ENCODE assay signal across 9 cellular contexts in the genomic region with DNA sequence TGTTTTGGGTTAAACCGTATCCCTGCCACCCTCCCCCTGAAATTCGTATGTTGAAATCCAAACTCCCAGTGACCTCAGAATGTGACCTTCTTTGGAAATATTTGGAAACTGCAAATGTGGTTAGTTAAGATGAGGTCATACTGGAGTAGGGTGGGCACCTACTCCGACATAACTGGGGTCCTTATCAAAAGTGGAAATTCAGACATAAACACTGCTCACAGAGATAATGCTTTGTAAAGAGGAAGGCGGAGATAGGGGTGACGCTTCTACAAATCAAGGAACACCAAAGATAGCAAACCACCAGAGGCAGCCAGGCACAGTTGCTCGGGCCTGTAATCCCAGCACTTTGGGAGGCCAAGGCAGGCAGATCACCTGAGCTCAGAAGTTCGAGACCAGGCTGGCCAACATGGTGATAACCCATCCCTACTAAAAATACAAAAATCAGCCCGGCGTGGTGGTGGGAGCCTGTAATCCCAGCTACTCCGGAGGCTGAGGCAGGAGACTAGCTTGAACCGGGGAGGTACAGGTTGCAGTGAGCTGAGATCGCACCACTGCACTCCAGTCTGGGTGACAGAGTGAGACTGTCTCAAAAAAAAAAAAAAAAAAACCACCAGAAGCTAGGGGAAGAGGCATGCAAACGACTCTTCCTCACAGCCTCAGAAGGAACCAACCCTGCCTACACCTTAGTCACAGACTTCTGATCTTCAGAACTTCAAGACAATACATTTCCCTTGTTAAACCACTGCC. TPM values are rescaled to one million over a fixed set of nuclear protein-coding genes. Genes with fewer than 3 reads are reported as not detected.
DNase-seq lines count a peak whose midpoint lies in the region; ATAC-seq lines count a peak whose summit lies in the region.
"Had no signal": no experiment of that assay in that cellular context is flagged by ENCODE, and none has a peak within 500 bp of the region (broad histone marks: within the 10 kb centered on the region; RNA-seq: fewer than 3 reads in every experiment).

No MANE protein-coding gene starts in this region.

- peaks cover 0 to 10% (median 0%) of the 10 kb centered on the region in 5 donors for H3K36me3 Mint-ChIP-seq in naive thymus-derived CD4-positive, alpha-beta T cell

- H3K4me1 ChIP-seq in naive thymus-derived CD4-positive, alpha-beta T cell (ENCODE audit: control insufficient read depth in 2 of 2, insufficient read depth in 2 of 2, low read length in 2 of 2): peaks cover 20 to 67% of the 10 kb centered on the region in 2 donors

- peak overlapping the region; percentile 59 for H3K27ac ChIP-seq in naive thymus-derived CD4-positive, alpha-beta T cell (ENCODE audit: low read depth, low read length)
- H3K27ac ChIP-seq: 22Rv1 had no signal

- peaks cover 36 to 82% (median 75%) of the 10 kb centered on the region in 7 donors for H3K4me1 Mint-ChIP-seq in naive thymus-derived CD4-positive, alpha-beta T cell

- peak overlapping the region; percentile 43 to 77 (median 66) for H3K4me3 Mint-ChIP-seq in naive thymus-derived CD4-positive, alpha-beta T cell

- H3K27ac Mint-ChIP-seq in naive thymus-derived CD4-positive, alpha-beta T cell: peak overlapping the region; percentile 80 to 98 (median 94)

- CTCF ChIA-PET in naive thymus-derived CD4-positive, alpha-beta T cell (lab: Charles Lee): interaction anchor here (1.0 to 2.2 kb wide), 2 partner anchors 30 to 33 kb away, joined by 6 to 11 read pairs; no protein-coding TSS in a partner anchor

- no peaks in the 10 kb centered on the region for H3K9me3 ChIP-seq in naive thymus-derived CD4-positive, alpha-beta T cell (ENCODE audit: control insufficient read depth in 2 of 3, low read length in 3 of 3)

- no peaks in the 10 kb centered on the region for H3K36me3 ChIP-seq in naive thymus-derived CD4-positive, alpha-beta T cell (ENCODE audit: control insufficient read depth in 2 of 3, insufficient read depth in 3 of 3, low read length in 3 of 3)

- POLR2A ChIA-PET in naive thymus-derived CD4-positive, alpha-beta T cell (lab: Charles Lee): interaction anchor here (0.5 to 21.9 kb wide), 13 partner anchors 9 to 51 kb away, joined by 3 to 550 read pairs (median 4); a partner anchor contains a TSS

- H3K9me3 Mint-ChIP-seq in naive thymus-derived CD4-positive, alpha-beta T cell: no peaks in the 10 kb centered on the region

- peak; percentile 11 for DNase-seq in SIG-M5 treated with dmso at 0.1 percent for 504 hours (lab: John Stamatoyannopoulos, UW; ENCODE audit: unreplicated experiment)
- no peak for DNase-seq in SIG-M5 (lab: John Stamatoyannopoulos, UW)
- peak; percentile 23 for DNase-seq in activated CD8-positive, alpha-beta memory T cell treated with anti-CD3 and anti-CD28 coated beads, Interleukin-2, amount 50 U/mL, for 4 hours
- DNase-seq in naive thymus-derived CD4-positive, alpha-beta T cell: peak in 7 of 9 donors; percentile 42 to 72 (median 59)
- no peak for DNase-seq in amniotic stem cell (lab: John Stamatoyannopoulos, UW)
- DNase-seq in Right ventricle myocardium inferior (ENCODE audit: missing footprints): no peak

- no peak overlapping the region for H3K4me3 ChIP-seq in naive thymus-derived CD4-positive, alpha-beta T cell (ENCODE audit: low read length)

- intact Hi-C loops in naive thymus-derived CD4-positive, alpha-beta T cell (cut with micrococcal nuclease): loop anchor here (1.0 kb wide), 6 partner anchors 18 to 69 kb away; no protein-coding TSS in a partner anchor
- intact Hi-C loops in Right ventricle myocardium inferior (cut with DNase I): no loop called here

- ATAC-seq in HG03460 (IDR thresholded peaks at IDR 0.05; ENCODE audit: unreplicated experiment): peak; percentile 81
- peak; percentile 90 for ATAC-seq in naive thymus-derived CD4-positive, alpha-beta T cell
- ATAC-seq in Right ventricle myocardium inferior: no peak
- no peak for ATAC-seq in GM18873 (IDR thresholded peaks at IDR 0.05; ENCODE audit: low FRiP score, unreplicated experiment)

- H3K27me3 Mint-ChIP-seq in naive thymus-derived CD4-positive, alpha-beta T cell: no peaks in the 10 kb centered on the region

- no peaks in the 10 kb centered on the region for H3K27me3 ChIP-seq in naive thymus-derived CD4-positive, alpha-beta T cell (ENCODE audit: control insufficient read depth in 2 of 2, insufficient read depth in 2 of 2, low read length in 2 of 2)

RNA-seq across cellular contexts. Expression of a gene that starts 51.1 kb away (rescaled TPM):
- 100 to 1,000 TPM; 144 to 492 (median 393) TPM for total RNA-seq in naive thymus-derived CD4-positive, alpha-beta T cell
- 100 to 1,000 TPM in 1 of 2 donors, 10 to 100 TPM in 1; 70.0 to 103 TPM for polyA plus RNA-seq in naive thymus-derived CD4-positive, alpha-beta T cell
- 45.9 TPM for total RNA-seq in Right ventricle myocardium inferior

Comparison
In these comparisons a context has a peak if more than half of its experiments do, and no peak if none do; other contexts are left out.
1. DNase-seq: peak in SIG-M5 treated with dmso at 0.1 percent for 504 hours (single experiment), activated CD8-positive, alpha-beta memory T cell treated with anti-CD3 and anti-CD28 coated beads, Interleukin-2, amount 50 U/mL, for 4 hours (single experiment) and naive thymus-derived CD4-positive, alpha-beta T cell (7 of 9); none in SIG-M5 (single experiment), amniotic stem cell (single experiment) and Right ventricle myocardium inferior (single experiment).
2. ATAC-seq: peak in HG03460 (single experiment) and naive thymus-derived CD4-positive, alpha-beta T cell (single experiment); none in Right ventricle myocardium inferior (single experiment) and GM18873 (single experiment).